Comparison of ENCODE assay signal across 15 cellular contexts in genomic region chr3:58379351-58380073, GRCh38.
"Had no signal": no experiment of that assay in that cellular context is flagged by ENCODE, and none has a peak within 500 bp of the region (broad histone marks: within the 10 kb centered on the region; RNA-seq: fewer than 3 reads in every experiment).

No MANE protein-coding gene starts in this region.

- H3K4me3 Mint-ChIP-seq: activated T-helper 1 cell treated with anti-CD3 and anti-CD28 coated beads, Interleukin-12 subunit alpha, Interleukin-12 subunit beta, Interleukin-2, Interleukin-4 antibody, amounts not matched to agents 30 ng/mL and 10 ng/mL and 1 ng/mL, durations not matched to agents 14 hours and 24 hours and 36 hours; brain; nephron; T-helper 1 cell treated with Interleukin-12 subunit alpha and Interleukin-12 subunit beta and Interleukin-4 antibody, amounts not matched to agents 30 μg/mL and 1 μg/mL, for 36 hours had no signal

- H3K27me3 ChIP-seq: esophagus muscularis mucosa, ovary, stomach had no signal

- H3K27ac Mint-ChIP-seq: activated T-helper 1 cell treated with anti-CD3 and anti-CD28 coated beads, Interleukin-12 subunit alpha, Interleukin-12 subunit beta, Interleukin-2, Interleukin-4 antibody, amounts not matched to agents 30 ng/mL and 10 ng/mL and 1 ng/mL, durations not matched to agents 14 hours and 24 hours and 36 hours; brain; nephron; T-helper 1 cell treated with Interleukin-12 subunit alpha and Interleukin-12 subunit beta and Interleukin-4 antibody, amounts not matched to agents 30 μg/mL and 1 μg/mL, for 36 hours had no signal

- H3K4me3 ChIP-seq: esophagus muscularis mucosa, lower lobe of right lung, mucosa of descending colon, ovary, stomach had no signal

- H3K9me3 ChIP-seq: esophagus muscularis mucosa, lower lobe of right lung, mucosa of descending colon, ovary, stomach had no signal

- H3K9me3 Mint-ChIP-seq: activated T-helper 1 cell treated with anti-CD3 and anti-CD28 coated beads, Interleukin-12 subunit alpha, Interleukin-12 subunit beta, Interleukin-2, Interleukin-4 antibody, amounts not matched to agents 30 ng/mL and 10 ng/mL and 1 ng/mL, durations not matched to agents 14 hours and 24 hours and 36 hours; brain; nephron; T-helper 1 cell treated with Interleukin-12 subunit alpha and Interleukin-12 subunit beta and Interleukin-4 antibody, amounts not matched to agents 30 μg/mL and 1 μg/mL, for 36 hours had no signal

- H3K4me1 ChIP-seq: lower lobe of right lung had no signal

- H3K27me3 Mint-ChIP-seq: brain had no signal

- DNase-seq: activated CD4-positive, alpha-beta T cell treated with anti-CD3 and anti-CD28 coated beads, Interleukin-2, amount 50 U/mL, for 4 hours; activated naive CD4-positive, alpha-beta T cell treated with anti-CD3 and anti-CD28 coated beads, Interleukin-2, amount 50 U/mL, for 16 hours; amniotic stem cell; dermis blood vessel endothelial cell; lower lobe of right lung; mucosa of descending colon; ovary; stimulated activated CD4-positive, alpha-beta T cell treated with anti-CD3 and anti-CD28 coated beads, Interleukin-2, amount 100 ng/mL, for 48 hours; stomach had no signal

- H3K27ac ChIP-seq: esophagus muscularis mucosa, lower lobe of right lung, ovary, stomach had no signal

- H3K36me3 ChIP-seq: ovary had no signal

- ATAC-seq: lower lobe of right lung, mucosa of descending colon, SK-N-SH treated with all-trans-retinoic acid at 6 μM for 48 hours had no signal
